Comparison of ENCODE assay signal across 25 cellular contexts in genomic region chr18:36652503-36652902, GRCh38.
"Had no signal": no experiment of that assay in that cellular context is flagged by ENCODE, and none has a peak within 500 bp of the region (broad histone marks: within the 10 kb centered on the region; RNA-seq: fewer than 3 reads in every experiment).

No MANE protein-coding gene starts in this region.

- H3K4me3 Mint-ChIP-seq: dendritic cell treated with granulocyte-macrophage colony-stimulating factor and Interleukin-4, amounts not matched to agents 40 ng/mL and 50 ng/mL, for 4 days; effector memory CD8-positive, alpha-beta T cell; endodermal cell; immature natural killer cell; mesothelial cell of epicardium had no signal

- H3K36me3 ChIP-seq: colonic mucosa, gastroesophageal sphincter, lower lobe of right lung had no signal

- H3K4me3 ChIP-seq: colonic mucosa, gastroesophageal sphincter, heart left ventricle, hepatocyte, left ventricle myocardium inferior, lower lobe of right lung, mucosa of descending colon had no signal

- H3K27ac Mint-ChIP-seq: dendritic cell treated with granulocyte-macrophage colony-stimulating factor and Interleukin-4, amounts not matched to agents 40 ng/mL and 50 ng/mL, for 4 days; effector memory CD8-positive, alpha-beta T cell; endodermal cell; immature natural killer cell; mesothelial cell of epicardium had no signal

- DNase-seq: colonic mucosa; cortex of kidney; effector CD8-positive, alpha-beta T cell; effector memory CD8-positive, alpha-beta T cell; endodermal cell; erythroblast; foreskin keratinocyte; heart left ventricle; hypothalamus; immature natural killer cell; islet precursor cell; kidney; kidney glomerular epithelial cell; left colon; left ventricle myocardium inferior; lower lobe of right lung; mesenchymal stem cell; mucosa of descending colon had no signal

- ATAC-seq: effector memory CD8-positive, alpha-beta T cell; esophagus mucosa; foreskin keratinocyte; gastroesophageal sphincter; left colon; left lobe of liver; mucosa of descending colon had no signal

- H3K27me3 Mint-ChIP-seq: dendritic cell treated with granulocyte-macrophage colony-stimulating factor and Interleukin-4, amounts not matched to agents 40 ng/mL and 50 ng/mL, for 4 days had no signal

- H3K4me1 Mint-ChIP-seq: immature natural killer cell, mesothelial cell of epicardium had no signal

- H3K4me1 ChIP-seq: colonic mucosa, gastroesophageal sphincter, lower lobe of right lung had no signal

- H3K9me3 ChIP-seq: colonic mucosa, gastroesophageal sphincter, heart left ventricle, left ventricle myocardium inferior, lower lobe of right lung, mucosa of descending colon had no signal

- H3K27ac ChIP-seq: colonic mucosa, epithelial cell of prostate, foreskin keratinocyte, gastroesophageal sphincter, heart left ventricle, hepatocyte, left ventricle myocardium inferior, lower lobe of right lung had no signal

- H3K36me3 Mint-ChIP-seq: immature natural killer cell, mesothelial cell of epicardium had no signal

- H3K27me3 ChIP-seq: colonic mucosa, foreskin keratinocyte, gastroesophageal sphincter, heart left ventricle, hepatocyte had no signal

- H3K9me3 Mint-ChIP-seq: dendritic cell treated with granulocyte-macrophage colony-stimulating factor and Interleukin-4, amounts not matched to agents 40 ng/mL and 50 ng/mL, for 4 days; endodermal cell; mesothelial cell of epicardium had no signal
